In genomic region chr20:17315491-17316231, GRCh38 we compare ENCODE assay signal across 15 cellular contexts.
DNase-seq lines count a peak whose midpoint lies in the region; ATAC-seq and TF ChIP-seq lines count a peak whose summit lies in the region.
"Had no signal": no experiment of that assay in that cellular context is flagged by ENCODE, and none has a peak within 500 bp of the region (broad histone marks: within the 10 kb centered on the region; RNA-seq: fewer than 3 reads in every experiment).

No MANE protein-coding gene starts in this region.

- intact Hi-C loops in Caco-2 (cut with micrococcal nuclease; ENCODE audit: unreplicated experiment) = no loop called here
- intact Hi-C loops in vagina (cut with DNase I) = no loop called here

- POLR2A ChIA-PET in Caco-2 (lab: Charles Lee) = no interaction called here

- no peak overlapping the region for H3K27ac Mint-ChIP-seq in Caco-2 (ENCODE audit: unreplicated experiment)
- H3K27ac Mint-ChIP-seq in stimulated activated memory B cell treated with anti-CD40 and anti-IgM and Interleukin-4, amounts not matched to agents 10 μg/mL and 1 μg/mL and 100 μg/mL, for 72 hours = no peak overlapping the region
- H3K27ac Mint-ChIP-seq: CD4-positive, alpha-beta memory T cell had no signal

- BruUV-seq in Caco-2 (replicated peaks; lab: Mats Ljungman, UMichigan) = no TSS peak

- no peak overlapping the region for H3K27ac ChIP-seq in vagina

- H3K27me3 ChIP-seq in Caco-2 (replicated peaks; ENCODE audit: control insufficient read depth, insufficient read depth, low read length) (no peaks in the 10 kb centered on the region), kidney epithelial cell (ENCODE audit: control insufficient read depth, insufficient read depth, low read length) (peaks cover 6% of the 10 kb centered on the region), vagina (no peaks in the 10 kb centered on the region)

- no peak overlapping the region; the same call in 1 of the 2 replicates for H3K4me3 ChIP-seq in Caco-2 (ENCODE audit: low read depth, low read length)
- peak overlapping the region; percentile 25 for H3K4me3 ChIP-seq in kidney epithelial cell (ENCODE audit: low read depth, low read length)
- no peak overlapping the region for H3K4me3 ChIP-seq in vagina

- no peaks in the 10 kb centered on the region for H3K36me3 ChIP-seq in Caco-2 (ENCODE audit: control insufficient read depth, insufficient read depth, low read length)
- no peaks in the 10 kb centered on the region for H3K36me3 ChIP-seq in kidney epithelial cell (ENCODE audit: control insufficient read depth, insufficient read depth, low read length)
- H3K36me3 ChIP-seq in vagina = no peaks in the 10 kb centered on the region

- no peaks in the 10 kb centered on the region for H3K4me1 Mint-ChIP-seq in Caco-2 (ENCODE audit: low read depth, unreplicated experiment)
- H3K4me1 Mint-ChIP-seq in stimulated activated memory B cell treated with anti-CD40 and anti-IgM and Interleukin-4, amounts not matched to agents 10 μg/mL and 1 μg/mL and 100 μg/mL, for 72 hours = no peaks in the 10 kb centered on the region
- H3K4me1 Mint-ChIP-seq: CD4-positive, alpha-beta memory T cell had no signal

- H3K36me3 Mint-ChIP-seq in Caco-2 (ENCODE audit: insufficient read depth, unreplicated experiment) = no peaks in the 10 kb centered on the region
- H3K36me3 Mint-ChIP-seq in stimulated activated memory B cell treated with anti-CD40 and anti-IgM and Interleukin-4, amounts not matched to agents 10 μg/mL and 1 μg/mL and 100 μg/mL, for 72 hours = no peaks in the 10 kb centered on the region
- H3K36me3 Mint-ChIP-seq: CD4-positive, alpha-beta memory T cell had no signal

- H3K9me3 Mint-ChIP-seq in Caco-2 (ENCODE audit: unreplicated experiment) = no peaks in the 10 kb centered on the region
- no peaks in the 10 kb centered on the region for H3K9me3 Mint-ChIP-seq in stimulated activated memory B cell treated with anti-CD40 and anti-IgM and Interleukin-4, amounts not matched to agents 10 μg/mL and 1 μg/mL and 100 μg/mL, for 72 hours

- H3K9me3 ChIP-seq in Caco-2 (no peaks in the 10 kb centered on the region), vagina (no peaks in the 10 kb centered on the region)
- H3K9me3 ChIP-seq: SK-N-SH had no signal

- H3K27me3 Mint-ChIP-seq in Caco-2 (ENCODE audit: insufficient read depth, unreplicated experiment) = peaks cover 23% of the 10 kb centered on the region
- H3K27me3 Mint-ChIP-seq in stimulated activated memory B cell treated with anti-CD40 and anti-IgM and Interleukin-4, amounts not matched to agents 10 μg/mL and 1 μg/mL and 100 μg/mL, for 72 hours = peaks cover 29% of the 10 kb centered on the region

- TF ChIP-seq CTCF in Caco-2 (IDR thresholded peaks at IDR 0.05; ENCODE audit: insufficient read depth in 1 of 2, low read depth in 1 of 2, low read length in 1 of 2, severe bottlenecking in 1 of 2, unreplicated experiment in 1 of 2) = no peak
- no peak for TF ChIP-seq CTCF in kidney epithelial cell (IDR thresholded peaks at IDR 0.05; ENCODE audit: insufficient read depth, low read length, poor library complexity, severe bottlenecking)
- no peak for TF ChIP-seq CTCF in vagina (IDR thresholded peaks at IDR 0.05)

- H3K4me1 ChIP-seq in Caco-2 (no peaks in the 10 kb centered on the region), vagina (no peaks in the 10 kb centered on the region)

- CTCF ChIA-PET in Caco-2 (lab: Charles Lee) = no interaction called here

- no peak for TF ChIP-seq POLR2A in vagina (IDR thresholded peaks at IDR 0.05)

- peak overlapping the region; percentile 36 for H3K4me3 Mint-ChIP-seq in Caco-2 (ENCODE audit: unreplicated experiment)
- H3K4me3 Mint-ChIP-seq in stimulated activated memory B cell treated with anti-CD40 and anti-IgM and Interleukin-4, amounts not matched to agents 10 μg/mL and 1 μg/mL and 100 μg/mL, for 72 hours = no peak overlapping the region
- H3K4me3 Mint-ChIP-seq: CD4-positive, alpha-beta memory T cell had no signal

- peak; percentile 36 for ATAC-seq in stimulated activated memory B cell treated with anti-CD40 and anti-IgM and Interleukin-4, amounts not matched to agents 10 μg/mL and 1 μg/mL and 100 μg/mL, for 72 hours
- no peak for ATAC-seq in GM18517 (IDR thresholded peaks at IDR 0.05; ENCODE audit: unreplicated experiment)

- peak; percentile 26 to 38 for DNase-seq in Caco-2
- DNase-seq in NCI-H2227 (lab: John Stamatoyannopoulos, UW; ENCODE audit: unreplicated experiment) = peak; percentile 39
- DNase-seq in kidney epithelial cell (ENCODE audit: low read depth) = peak; percentile 2
- DNase-seq in NCI-H187 treated with DMSO at 0.1 percent for 48 hours (lab: John Stamatoyannopoulos, UW) = no peak
- no peak for DNase-seq in vagina (ENCODE audit: extremely low spot score in 2 of 2)
- DNase-seq in hypothalamus (lab: John Stamatoyannopoulos, UW) = no peak
- DNase-seq: activated naive CD4-positive, alpha-beta T cell treated with anti-CD3 and anti-CD28 coated beads, Interleukin-2, amount 50 U/mL, for 16 hours; CD4-positive, alpha-beta memory T cell; foreskin melanocyte; NCI-H2029; NCI-H526; SK-N-SH; trophoblast cell had no signal

Comparison
In these comparisons a context has a peak if more than half of its experiments do, and no peak if none do; other contexts are left out.
1. DNase-seq: peak in Caco-2 (2 of 2), NCI-H2227 (single experiment) and kidney epithelial cell (single experiment); none in NCI-H187 treated with DMSO at 0.1 percent for 48 hours (single experiment), vagina (0 of 2) and hypothalamus (0 of 51).